In genomic region chr1:173478099-173478555, GRCh38 we compare ENCODE assay signal across 8 cellular contexts. TPM values are rescaled to one million over a fixed set of nuclear protein-coding genes. Genes with fewer than 3 reads are reported as not detected.
DNase-seq lines count a peak whose midpoint lies in the region; ATAC-seq and TF ChIP-seq lines count a peak whose summit lies in the region.

No MANE protein-coding gene starts in this region.

- H3K4me1 ChIP-seq in endodermal cell (ENCODE audit: control insufficient read depth, insufficient read depth, low read length), result peaks cover 4% of the 10 kb centered on the region
- H3K4me1 ChIP-seq in mesenchymal stem cell (ENCODE audit: control insufficient read depth, insufficient read depth, low read depth, low read length), result peaks cover 3% of the 10 kb centered on the region
- H3K4me1 ChIP-seq in tibial artery, result peaks cover 0 to 61% (median 38%) of the 10 kb centered on the region in 4 donors

- H3K36me3 Mint-ChIP-seq in endodermal cell (ENCODE audit: low read depth), result peaks cover 55% of the 10 kb centered on the region

- DNase-seq in AG08396 (ENCODE audit: low spot score) (peak; percentile 67), GOT3 (lab: John Stamatoyannopoulos, UW) (peak; percentile 83), SK-N-DZ (ENCODE audit: low spot score) (peak; percentile 11), endodermal cell (peak; percentile 61), mesenchymal stem cell (peak; percentile 75), tibial artery (peak; percentile 77 to 83)

- peak overlapping the region; percentile 85 for H3K27ac Mint-ChIP-seq in endodermal cell

- peak overlapping the region; percentile 86 for H3K4me2 ChIP-seq in mesenchymal stem cell (ENCODE audit: low read length, poor library complexity, severe bottlenecking)

- H3K18ac ChIP-seq in mesenchymal stem cell (ENCODE audit: low read depth in 1 of 2, low read length in 2 of 2), result peak overlapping the region; percentile 98

- H2BK15ac ChIP-seq in mesenchymal stem cell (ENCODE audit: low read depth, poor library complexity, severe bottlenecking), result no peak overlapping the region

- peak overlapping the region; percentile 90 for H4K8ac ChIP-seq in mesenchymal stem cell (ENCODE audit: low read length)

- H3K27me3 Mint-ChIP-seq in endodermal cell (ENCODE audit: insufficient read depth), result no peaks in the 10 kb centered on the region

- H3K9me3 Mint-ChIP-seq in endodermal cell, result peaks cover 7% of the 10 kb centered on the region

- no peak overlapping the region for H3K14ac ChIP-seq in mesenchymal stem cell (ENCODE audit: low read length in 2 of 2)

- H2BK12ac ChIP-seq in mesenchymal stem cell (ENCODE audit: low read length in 2 of 2), result no peak overlapping the region

- H3K4ac ChIP-seq in mesenchymal stem cell (ENCODE audit: low read depth in 1 of 2, low read length in 2 of 2), result peak overlapping the region; percentile 0 to 98

- WGBS in endodermal cell (ENCODE audit: insufficient coverage in 1 of 2, insufficient read length in 1 of 2), 2 experiments, result 5% methylated on average over 8 to 9 of the region's 9 CpGs
- 0% methylated on average over 8 of the region's 9 CpGs for WGBS in mesenchymal stem cell

- ATAC-seq in HG03439 (IDR thresholded peaks at IDR 0.05; ENCODE audit: unreplicated experiment) (no peak), GM19351 (IDR thresholded peaks at IDR 0.05; ENCODE audit: unreplicated experiment) (no peak)

- H2BK5ac ChIP-seq in mesenchymal stem cell (ENCODE audit: low read depth, low read length, poor library complexity, severe bottlenecking), result peak overlapping the region; percentile 3

- H3K9me3 ChIP-seq in endodermal cell (ENCODE audit: control insufficient read depth, low read length), result peaks cover 5% of the 10 kb centered on the region
- H3K9me3 ChIP-seq in mesenchymal stem cell (ENCODE audit: control insufficient read depth, low read length), result no peaks in the 10 kb centered on the region
- H3K9me3 ChIP-seq in tibial artery, result no peaks in the 10 kb centered on the region

- H3K27ac ChIP-seq in endodermal cell (ENCODE audit: low read depth, low read length), result no peak overlapping the region
- peak overlapping the region; percentile 12 for H3K27ac ChIP-seq in mesenchymal stem cell (ENCODE audit: low read length, poor library complexity, severe bottlenecking)
- peak overlapping the region; percentile 99 to 100 for H3K27ac ChIP-seq in tibial artery

- H3K27me3 ChIP-seq in endodermal cell (ENCODE audit: control insufficient read depth, insufficient read depth, low read length, poor library complexity, severe bottlenecking), result no peaks in the 10 kb centered on the region
- H3K27me3 ChIP-seq in mesenchymal stem cell (ENCODE audit: control insufficient read depth in 1 of 2, insufficient read depth in 1 of 2, low read length in 2 of 2), result no peaks in the 10 kb centered on the region
- H3K27me3 ChIP-seq in tibial artery, result no peaks in the 10 kb centered on the region

- H3K4me3 ChIP-seq in endodermal cell (ENCODE audit: low read length), result peak overlapping the region; percentile 96
- peak overlapping the region; percentile 88 to 99 for H3K4me3 ChIP-seq in mesenchymal stem cell (ENCODE audit: insufficient read depth in 1 of 2, low read depth in 1 of 2, low read length in 2 of 2)
- peak overlapping the region; percentile 90 to 97 for H3K4me3 ChIP-seq in tibial artery

- intact Hi-C loops in tibial artery (cut with DNase I; ENCODE audit: low total_unique reads), result loop anchor here (5.0 to 10.0 kb wide), 4 partner anchors 46 to 547 kb away; partner anchors contain the start of genes CENPL, DARS2, KLHL20 and RC3H1

- H3K9ac ChIP-seq in endodermal cell (ENCODE audit: extremely low read depth, low read length, poor library complexity, severe bottlenecking), result peak overlapping the region; percentile 87
- H3K9ac ChIP-seq in mesenchymal stem cell (ENCODE audit: low read length), result peak overlapping the region; percentile 98

- TF ChIP-seq CTCF in endodermal cell (conservative IDR thresholded peaks at IDR 0.05) (no peak), tibial artery (IDR thresholded peaks at IDR 0.05) (no peak)

- H2AK5ac ChIP-seq in mesenchymal stem cell (ENCODE audit: low read length, severe bottlenecking), result no peak overlapping the region

- no peak overlapping the region for H2AFZ ChIP-seq in mesenchymal stem cell (ENCODE audit: low read depth, low read length)

- H4K91ac ChIP-seq in mesenchymal stem cell (ENCODE audit: low read length), result no peak overlapping the region

- no peak overlapping the region for H2BK120ac ChIP-seq in mesenchymal stem cell (ENCODE audit: low read depth, low read length)

- peaks cover 10% of the 10 kb centered on the region for H3K79me1 ChIP-seq in mesenchymal stem cell (replicated peaks; ENCODE audit: low read length, poor library complexity, severe bottlenecking)

- H3K4me3 Mint-ChIP-seq in endodermal cell, result peak overlapping the region; percentile 97

- H3K23ac ChIP-seq in mesenchymal stem cell (ENCODE audit: low read length in 2 of 2), result no peak overlapping the region

- peaks cover 54% of the 10 kb centered on the region for H3K4me1 Mint-ChIP-seq in endodermal cell

- peaks cover 51% of the 10 kb centered on the region for H3K36me3 ChIP-seq in endodermal cell (ENCODE audit: control insufficient read depth, insufficient read depth, low read length)
- peaks cover 0 to 32% of the 10 kb centered on the region in 2 experiments for H3K36me3 ChIP-seq in mesenchymal stem cell (ENCODE audit: control insufficient read depth in 1 of 2, insufficient read depth in 2 of 2, low read depth in 1 of 2, low read length in 2 of 2)
- peaks cover 21 to 32% (median 28%) of the 10 kb centered on the region in 3 donors for H3K36me3 ChIP-seq in tibial artery

RNA-seq across cellular contexts. Expression of gene PRDX6, which starts 1.0 kb away (rescaled TPM):
- 193 and 204 TPM in 2 replicates for polyA plus RNA-seq in SK-N-DZ (2014; cell fraction: cytosol; rRNA removed)
- polyA plus RNA-seq in SK-N-DZ (2014; cell fraction: nucleus; rRNA removed), result 132 and 151 TPM in 2 replicates
- total RNA-seq in endodermal cell, result 100 to 1,000 TPM; 483 to 623 TPM
- 313 TPM for polyA plus RNA-seq in endodermal cell (2013, experiment 1 of 2)
- 304 TPM for polyA plus RNA-seq in endodermal cell (2013, experiment 2 of 2)
- polyA plus RNA-seq in mesenchymal stem cell (2013, experiment 1 of 2), result 474 TPM
- 494 TPM for polyA plus RNA-seq in mesenchymal stem cell (2013, experiment 2 of 2)

Comparison
In these comparisons a context has a peak if more than half of its experiments do, and no peak if none do; other contexts are left out.
1. DNase-seq: peak in every context shown above with its lines; median percentile 83 in GOT3; 80 in tibial artery; 75 in mesenchymal stem cell; 67 in AG08396; 61 in endodermal cell; 11 in SK-N-DZ.